Comparison of ENCODE assay signal across 23 cellular contexts in the genomic region with DNA sequence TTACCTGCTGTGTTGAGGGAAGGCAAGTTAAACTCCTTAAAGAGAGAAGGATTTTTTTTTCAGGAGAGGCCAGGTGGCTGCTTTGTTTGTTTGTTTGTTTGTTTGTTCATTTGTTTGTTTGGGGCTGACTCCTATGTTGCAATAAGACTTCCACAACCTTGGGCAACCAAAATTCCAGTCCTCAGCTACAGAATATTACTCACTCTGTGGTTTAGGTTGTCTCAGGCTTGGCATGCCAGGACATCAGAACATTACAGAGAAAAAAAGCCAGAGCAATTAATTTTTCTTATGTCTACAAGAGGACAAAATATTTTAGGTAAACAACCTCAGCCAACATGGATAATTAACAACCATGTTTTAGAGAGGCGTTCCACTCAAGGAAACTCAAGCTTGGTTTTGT.
DNase-seq lines count a peak whose midpoint lies in the region; TF ChIP-seq lines count a peak whose summit lies in the region.
"Had no signal": no experiment of that assay in that cellular context is flagged by ENCODE, and none has a peak within 500 bp of the region (broad histone marks: within the 10 kb centered on the region; RNA-seq: fewer than 3 reads in every experiment).

No MANE protein-coding gene starts in this region.

- 40 to 52% methylated on average over 1 of the region's 1 CpG for WGBS in esophagus squamous epithelium, 2 donors
- WGBS in transverse colon (ENCODE audit: low coverage in 1 of 2), 2 donors = 74 to 80% methylated on average over 1 of the region's 1 CpG

- H3K9me3 ChIP-seq in esophagus squamous epithelium = peaks cover 0 to 7% (median 0%) of the 10 kb centered on the region in 3 donors
- peaks cover 3 to 4% of the 10 kb centered on the region in 2 donors for H3K9me3 ChIP-seq in transverse colon
- H3K9me3 ChIP-seq: right atrium auricular region had no signal

- peak; percentile 13 for DNase-seq in HS-5 (ENCODE audit: low read depth)
- DNase-seq in SW480 (ENCODE audit: low spot score) = peak; percentile 29
- no peak for DNase-seq in esophagus squamous epithelium (lab: John Stamatoyannopoulos, UW)
- no peak for DNase-seq in transverse colon
- DNase-seq in NCI-H1694 (lab: John Stamatoyannopoulos, UW) = no peak
- DNase-seq in COR-L47 (lab: John Stamatoyannopoulos, UW) = no peak
- no peak for DNase-seq in NCI-H524 (lab: John Stamatoyannopoulos, UW)
- DNase-seq: activated CD4-positive, alpha-beta T cell treated with anti-CD3 and anti-CD28 coated beads for 48 hours; activated T-cell treated with anti-CD3 and anti-CD28 coated beads, Interleukin-2, amount 50 U/mL, for 24 hours; brain microvascular endothelial cell; DMS79; effector CD8-positive, alpha-beta T cell; GF-D8; islet precursor cell; KBM-7; midbrain; NCI-H1436 treated with DMSO at 0.1 percent for 48 hours; NCI-H446 treated with DMSO at 0.1 percent for 48 hours; Right ventricle myocardium superior; stimulated activated CD4-positive, alpha-beta T cell treated with anti-CD3 and anti-CD28 coated beads, Interleukin-2, amount 100 ng/mL, for 48 hours; WERI-Rb-1 had no signal

- H3K4me1 ChIP-seq in esophagus squamous epithelium = peaks cover 4 to 76% (median 17%) of the 10 kb centered on the region in 3 donors
- peaks cover 0 to 22% (median 12%) of the 10 kb centered on the region in 4 donors for H3K4me1 ChIP-seq in transverse colon
- H3K4me1 ChIP-seq: HAP-1, right atrium auricular region had no signal

- H3K4me3 ChIP-seq in esophagus squamous epithelium = no peak overlapping the region
- H3K4me3 ChIP-seq in transverse colon = no peak overlapping the region
- H3K4me3 ChIP-seq: HAP-1, right atrium auricular region had no signal

- TF ChIP-seq POLR2A in esophagus squamous epithelium (IDR thresholded peaks at IDR 0.05) (no peak), transverse colon (IDR thresholded peaks at IDR 0.05) (no peak)

- peak overlapping the region; percentile 62 to 88 (median 80) for H3K27ac ChIP-seq in esophagus squamous epithelium
- peak overlapping the region; percentile 58 to 72 (median 69) for H3K27ac ChIP-seq in transverse colon
- H3K27ac ChIP-seq: brain microvascular endothelial cell, right atrium auricular region, WERI-Rb-1 had no signal

- no peaks in the 10 kb centered on the region for H3K27me3 ChIP-seq in esophagus squamous epithelium
- no peaks in the 10 kb centered on the region for H3K27me3 ChIP-seq in transverse colon
- H3K27me3 ChIP-seq: brain microvascular endothelial cell, right atrium auricular region had no signal

- in situ Hi-C loops in transverse colon (cut with MboI; ENCODE audit: low pct_ligation_motif_present in 1 of 4, low pct_unique_long_range_greater_than_20kb in 1 of 4, low sequenced_read_pairs in 3 of 4) = no loop called here

- no peaks in the 10 kb centered on the region for H3K36me3 ChIP-seq in esophagus squamous epithelium
- no peaks in the 10 kb centered on the region for H3K36me3 ChIP-seq in transverse colon
- H3K36me3 ChIP-seq: brain microvascular endothelial cell, HAP-1, right atrium auricular region, WERI-Rb-1 had no signal

- TF ChIP-seq EP300 in transverse colon (IDR thresholded peaks at IDR 0.05; ENCODE audit: low read depth) = no peak

- TF ChIP-seq CTCF in esophagus squamous epithelium (IDR thresholded peaks at IDR 0.05) = no peak
- no peak for TF ChIP-seq CTCF in transverse colon (IDR thresholded peaks at IDR 0.05)

- intact Hi-C loops in esophagus squamous epithelium (cut with DNase I) = no loop called here
- intact Hi-C loops in transverse colon (cut with DNase I; ENCODE audit: low total_unique reads) = no loop called here

Comparison
In these comparisons a context has a peak if more than half of its experiments do, and no peak if none do; other contexts are left out.
1. DNase-seq: peak in HS-5 (single experiment) and SW480 (single experiment); none in esophagus squamous epithelium (single experiment), transverse colon (single experiment), NCI-H1694 (single experiment), COR-L47 (single experiment) and NCI-H524 (0 of 2).